Comparison of ENCODE assay signal across 20 cellular contexts in the genomic region with DNA sequence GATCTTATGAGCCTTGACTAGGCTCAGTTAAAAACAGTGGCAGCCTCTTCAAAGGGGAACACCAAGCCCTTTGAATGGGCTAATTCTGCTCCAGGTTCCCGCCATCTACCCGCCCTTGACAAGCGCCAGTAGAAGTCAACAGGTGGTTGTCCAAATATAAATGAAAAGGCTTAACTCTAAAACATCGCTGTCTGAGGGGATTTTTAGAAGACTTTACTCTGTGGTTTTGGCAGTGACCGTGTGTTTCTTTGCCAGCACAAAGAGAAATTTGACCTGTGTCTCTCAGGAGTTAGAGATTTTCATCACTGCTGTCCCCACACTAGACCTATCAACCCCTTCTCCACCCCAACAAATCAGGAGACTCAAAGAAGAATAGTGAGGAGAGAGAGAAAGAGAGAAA. TPM values are rescaled to one million over a fixed set of nuclear protein-coding genes. Genes with fewer than 3 reads are reported as not detected.
A peak's percentile ranks its signal among the peaks of the same experiment; 100 is the strongest.
DNase-seq lines count a peak whose midpoint lies in the region; ATAC-seq and TF ChIP-seq lines count a peak whose summit lies in the region.
"Had no signal": no experiment of that assay in that cellular context is flagged by ENCODE, and none has a peak within 500 bp of the region (broad histone marks: within the 10 kb centered on the region; RNA-seq: fewer than 3 reads in every experiment).

No MANE protein-coding gene starts in this region.

- intact Hi-C loops in right lobe of liver (cut with DNase I), result loop anchor here in 1 of 2 donors (10.0 kb wide), 1 partner anchor 370 kb away; no protein-coding TSS in a partner anchor
- intact Hi-C loops in Right ventricle myocardium superior (cut with DNase I), result loop anchor here (5.0 kb wide), 1 partner anchor 362 kb away; no protein-coding TSS in a partner anchor

- no peaks in the 10 kb centered on the region for H3K9me3 ChIP-seq in right lobe of liver
- H3K9me3 ChIP-seq: adrenal gland, tibial nerve had no signal

- POLR2A ChIA-PET in activated CD4-positive, alpha-beta T cell treated with anti-CD3 and anti-CD28 coated beads, Interleukin-2, amount 10 ng/mL, durations not matched to agents 7 days and 5 days (lab: Charles Lee), result no interaction called here

- TF ChIP-seq CTCF in right lobe of liver (IDR thresholded peaks at IDR 0.05), result no peak

- no peaks in the 10 kb centered on the region for H3K4me1 Mint-ChIP-seq in activated CD4-positive, alpha-beta T cell treated with anti-CD3 and anti-CD28 coated beads, Interleukin-2, amount 10 ng/mL, durations not matched to agents 7 days and 5 days

- H3K4me3 Mint-ChIP-seq in activated CD4-positive, alpha-beta T cell treated with anti-CD3 and anti-CD28 coated beads, Interleukin-2, amount 10 ng/mL, durations not matched to agents 7 days and 5 days, result no peak overlapping the region
- H3K4me3 Mint-ChIP-seq: activated CD4-positive, alpha-beta memory T cell treated with anti-CD3 and anti-CD28 coated beads for 36 hours; CD14-positive monocyte; neural crest cell had no signal

- peaks cover 16% of the 10 kb centered on the region for H3K27me3 Mint-ChIP-seq in activated CD4-positive, alpha-beta T cell treated with anti-CD3 and anti-CD28 coated beads, Interleukin-2, amount 10 ng/mL, durations not matched to agents 7 days and 5 days

- no peak overlapping the region for H3K27ac Mint-ChIP-seq in activated CD4-positive, alpha-beta T cell treated with anti-CD3 and anti-CD28 coated beads, Interleukin-2, amount 10 ng/mL, durations not matched to agents 7 days and 5 days
- H3K27ac Mint-ChIP-seq: activated CD4-positive, alpha-beta memory T cell treated with anti-CD3 and anti-CD28 coated beads for 36 hours; CD14-positive monocyte had no signal

- peaks cover 0 to 57% (median 22%) of the 10 kb centered on the region in 4 donors for H3K4me1 ChIP-seq in right lobe of liver
- H3K4me1 ChIP-seq: adrenal gland, tibial nerve had no signal

- H3K36me3 Mint-ChIP-seq in activated CD4-positive, alpha-beta T cell treated with anti-CD3 and anti-CD28 coated beads, Interleukin-2, amount 10 ng/mL, durations not matched to agents 7 days and 5 days (ENCODE audit: low read depth), result no peaks in the 10 kb centered on the region
- H3K36me3 Mint-ChIP-seq: activated CD4-positive, alpha-beta memory T cell treated with anti-CD3 and anti-CD28 coated beads for 36 hours; CD14-positive monocyte had no signal

- WGBS in right lobe of liver (ENCODE audit: insufficient coverage, low coverage, low lambda C conversion rate, missing lambda C conversion rate), result 28% methylated on average over 5 of the region's 5 CpGs

- H3K36me3 ChIP-seq in right lobe of liver, result no peaks in the 10 kb centered on the region
- H3K36me3 ChIP-seq: adrenal gland, tibial nerve had no signal

- peak; percentile 44 for ATAC-seq in GM21723 (IDR thresholded peaks at IDR 0.05; ENCODE audit: unreplicated experiment)
- ATAC-seq in HG03442 (IDR thresholded peaks at IDR 0.05; ENCODE audit: unreplicated experiment), result peak; percentile 42
- peak; percentile 62 to 74 (median 66) for ATAC-seq in right lobe of liver
- no peak for ATAC-seq in Right ventricle myocardium superior (ENCODE audit: poor library complexity)
- ATAC-seq: HCT116, Right ventricle myocardium inferior had no signal

- no peak overlapping the region for H3K4me3 ChIP-seq in right lobe of liver
- H3K4me3 ChIP-seq: adrenal gland, tibial nerve had no signal

- no peak for TF ChIP-seq POLR2A in right lobe of liver (IDR thresholded peaks at IDR 0.05)

- CTCF ChIA-PET in activated CD4-positive, alpha-beta T cell treated with anti-CD3 and anti-CD28 coated beads, Interleukin-2, amount 10 ng/mL, durations not matched to agents 7 days and 5 days (lab: Charles Lee), result no interaction called here

- H3K9me3 Mint-ChIP-seq in activated CD4-positive, alpha-beta T cell treated with anti-CD3 and anti-CD28 coated beads, Interleukin-2, amount 10 ng/mL, durations not matched to agents 7 days and 5 days, result no peaks in the 10 kb centered on the region
- H3K9me3 Mint-ChIP-seq: activated CD4-positive, alpha-beta memory T cell treated with anti-CD3 and anti-CD28 coated beads for 36 hours; neural crest cell had no signal

- DNase-seq in DMS153 (lab: John Stamatoyannopoulos, UW) (peak; percentile 26), DMS153 treated with DMSO at 0.1 percent for 48 hours (lab: John Stamatoyannopoulos, UW; ENCODE audit: unreplicated experiment) (no peak), right lobe of liver (peak in 2 of 3 donors; percentile 47 to 75), Right ventricle myocardium superior (no peak)
- no peak for DNase-seq in activated CD4-positive, alpha-beta T cell treated with anti-CD3 and anti-CD28 coated beads, Interleukin-2, amount 10 ng/mL, durations not matched to agents 7 days and 5 days
- no peak for DNase-seq in stimulated activated CD4-positive, alpha-beta T cell treated with anti-CD3 and anti-CD28 coated beads, Interleukin-2, amount 100 ng/mL, for 48 hours
- DNase-seq: activated CD4-positive, alpha-beta memory T cell treated with anti-CD3 and anti-CD28 coated beads for 36 hours; adrenal gland; stimulated activated CD4-positive, alpha-beta T cell treated with anti-CD3 and anti-CD28 coated beads, Interleukin-2, amount 100 ng/mL, for 24 hours; stimulated activated CD8-positive, alpha-beta memory T cell treated with anti-CD3 and anti-CD28 coated beads, Interleukin-4, amount 100 ng/mL, for 48 hours; T1000 had no signal

- H3K27ac ChIP-seq in right lobe of liver, result peak overlapping the region; percentile 52 to 70 (median 65)
- H3K27ac ChIP-seq: 22Rv1, adrenal gland, tibial nerve had no signal

- no peaks in the 10 kb centered on the region for H3K27me3 ChIP-seq in right lobe of liver
- H3K27me3 ChIP-seq: adrenal gland, tibial nerve had no signal

RNA-seq across cellular contexts. Expression of a gene that starts 19.8 kb away (rescaled TPM):
- total RNA-seq in right lobe of liver (under 1 TPM in 2 of 6 experiments, not detected in 4; 0.04 to 0.07 TPM), Right ventricle myocardium superior (not detected)
- total RNA-seq in activated CD4-positive, alpha-beta T cell treated with anti-CD3 and anti-CD28 coated beads, Interleukin-2, amount 10 ng/mL, durations not matched to agents 7 days and 5 days, result not detected
- total RNA-seq: activated CD4-positive, alpha-beta memory T cell treated with anti-CD3 and anti-CD28 coated beads for 36 hours; adrenal gland; lung microvascular endothelial cell; Right ventricle myocardium inferior; tibial nerve had no signal

Comparison
In these comparisons a context has a peak if more than half of its experiments do, and no peak if none do; other contexts are left out.
1. DNase-seq: peak in DMS153 (single experiment) and right lobe of liver (2 of 3); none in DMS153 treated with DMSO at 0.1 percent for 48 hours (single experiment), activated CD4-positive, alpha-beta T cell treated with anti-CD3 and anti-CD28 coated beads, Interleukin-2, amount 10 ng/mL, durations not matched to agents 7 days and 5 days (single experiment), stimulated activated CD4-positive, alpha-beta T cell treated with anti-CD3 and anti-CD28 coated beads, Interleukin-2, amount 100 ng/mL, for 48 hours (0 of 2) and Right ventricle myocardium superior (single experiment).